In genomic region chr16:57539072-57539796, GRCh38 we compare ENCODE assay signal across 10 cellular contexts. TPM values are rescaled to one million over a fixed set of nuclear protein-coding genes. Genes with fewer than 3 reads are reported as not detected.
DNase-seq lines count a peak whose midpoint lies in the region; ATAC-seq, FAIRE-seq and TF ChIP-seq lines count a peak whose summit lies in the region.
"Had no signal": no experiment of that assay in that cellular context is flagged by ENCODE, and none has a peak within 500 bp of the region (broad histone marks: within the 10 kb centered on the region; RNA-seq: fewer than 3 reads in every experiment).

No MANE protein-coding gene starts in this region.

- H3K27me3 ChIP-seq in gastroesophageal sphincter, result peaks cover 15% of the 10 kb centered on the region
- H3K27me3 ChIP-seq: SJSA1 had no signal

- peaks cover 84% of the 10 kb centered on the region for H3K4me1 Mint-ChIP-seq in activated naive CD8-positive, alpha-beta T cell treated with anti-CD3 and anti-CD28 coated beads, Interleukin-2, amount 50 U/mL, for 24 hours

- peaks cover 0 to 30% (median 14%) of the 10 kb centered on the region in 3 donors for H3K4me1 ChIP-seq in gastroesophageal sphincter

- no peaks in the 10 kb centered on the region for H3K9me3 Mint-ChIP-seq in activated naive CD8-positive, alpha-beta T cell treated with anti-CD3 and anti-CD28 coated beads, Interleukin-2, amount 50 U/mL, for 24 hours

- no peaks in the 10 kb centered on the region for H3K9me3 ChIP-seq in gastroesophageal sphincter
- H3K9me3 ChIP-seq: SJSA1 had no signal

- H3K27me3 Mint-ChIP-seq in activated naive CD8-positive, alpha-beta T cell treated with anti-CD3 and anti-CD28 coated beads, Interleukin-2, amount 50 U/mL, for 24 hours, result no peaks in the 10 kb centered on the region

- H3K27ac Mint-ChIP-seq in activated naive CD8-positive, alpha-beta T cell treated with anti-CD3 and anti-CD28 coated beads, Interleukin-2, amount 50 U/mL, for 24 hours, result peak overlapping the region; percentile 83

- H3K4me3 ChIP-seq in gastroesophageal sphincter, result no peak overlapping the region
- H3K4me3 ChIP-seq: SJSA1 had no signal

- 80 to 81% methylated on average over 10 of the region's 10 CpGs for WGBS in gastroesophageal sphincter (ENCODE audit: low coverage in 1 of 2), 2 donors

- TF ChIP-seq POLR2A in GM12892 (IDR thresholded peaks at IDR 0.05; ENCODE audit: low read depth, low read length) (no peak; the same call in 1 of the 2 replicates), gastroesophageal sphincter (IDR thresholded peaks at IDR 0.05) (no peak)

- no peak overlapping the region for H3K27ac ChIP-seq in gastroesophageal sphincter
- H3K27ac ChIP-seq: SJSA1 had no signal

- no peaks in the 10 kb centered on the region for H3K36me3 ChIP-seq in gastroesophageal sphincter
- H3K36me3 ChIP-seq: SJSA1 had no signal

- H3K4me3 Mint-ChIP-seq in activated naive CD8-positive, alpha-beta T cell treated with anti-CD3 and anti-CD28 coated beads, Interleukin-2, amount 50 U/mL, for 24 hours, result peak overlapping the region; percentile 78

- no peaks in the 10 kb centered on the region for H3K36me3 Mint-ChIP-seq in activated naive CD8-positive, alpha-beta T cell treated with anti-CD3 and anti-CD28 coated beads, Interleukin-2, amount 50 U/mL, for 24 hours (ENCODE audit: low read depth)

- peak; percentile 94 for FAIRE-seq in GM12892 (lab: Jason Lieb, UNC)

- TF ChIP-seq EP300 in gastroesophageal sphincter (IDR thresholded peaks at IDR 0.05), result no peak

- peak; percentile 33 for ATAC-seq in GM21367 (IDR thresholded peaks at IDR 0.05; ENCODE audit: unreplicated experiment)
- ATAC-seq in HG03469 (IDR thresholded peaks at IDR 0.05; ENCODE audit: unreplicated experiment), result peak; percentile 43
- ATAC-seq in activated naive CD8-positive, alpha-beta T cell treated with anti-CD3 and anti-CD28 coated beads, Interleukin-2, amount 50 U/mL, for 24 hours, result peak; percentile 37
- ATAC-seq in gastroesophageal sphincter, result no peak

- no peak for TF ChIP-seq CTCF in gastroesophageal sphincter (IDR thresholded peaks at IDR 0.05)

- DNase-seq in GM12892 (ENCODE audit: insufficient read length), result no peak
- no peak for DNase-seq in activated naive CD8-positive, alpha-beta T cell treated with anti-CD3 and anti-CD28 coated beads, Interleukin-2, amount 50 U/mL, for 24 hours
- no peak for DNase-seq in medulla oblongata (ENCODE audit: extremely low spot score)
- no peak for DNase-seq in DMS114 treated with DMSO at 0.1 percent for 48 hours (lab: John Stamatoyannopoulos, UW; ENCODE audit: unreplicated experiment)
- DNase-seq in retina, result no peak
- DNase-seq: mesenchymal stem cell had no signal

RNA-seq across cellular contexts. Expression of gene CCDC102A, which starts 2.9 kb away (rescaled TPM):
- 2.6 TPM for polyA plus RNA-seq in GM12892 (2012; ENCODE audit: missing spikeins)
- total RNA-seq in gastroesophageal sphincter, result 10 to 100 TPM; 24.4 to 56.6 (median 35.7) TPM

RNA-seq across cellular contexts. Expression of gene ADGRG5, which starts 3.2 kb away (rescaled TPM):
- 21.1 TPM for polyA plus RNA-seq in GM12892 (2012; ENCODE audit: missing spikeins)
- total RNA-seq in gastroesophageal sphincter, result under 1 TPM in 1 of 4 donors, not detected in 3; 0.40 TPM
- total RNA-seq: SJSA1 had no signal

RNA-seq across cellular contexts. Expression of gene DOK4, which starts 52.9 kb away (rescaled TPM):
- 3.0 TPM for polyA plus RNA-seq in GM12892 (2012; ENCODE audit: missing spikeins)
- 10 to 100 TPM; 16.6 to 36.6 (median 26.6) TPM for total RNA-seq in gastroesophageal sphincter
